In the genomic region with DNA sequence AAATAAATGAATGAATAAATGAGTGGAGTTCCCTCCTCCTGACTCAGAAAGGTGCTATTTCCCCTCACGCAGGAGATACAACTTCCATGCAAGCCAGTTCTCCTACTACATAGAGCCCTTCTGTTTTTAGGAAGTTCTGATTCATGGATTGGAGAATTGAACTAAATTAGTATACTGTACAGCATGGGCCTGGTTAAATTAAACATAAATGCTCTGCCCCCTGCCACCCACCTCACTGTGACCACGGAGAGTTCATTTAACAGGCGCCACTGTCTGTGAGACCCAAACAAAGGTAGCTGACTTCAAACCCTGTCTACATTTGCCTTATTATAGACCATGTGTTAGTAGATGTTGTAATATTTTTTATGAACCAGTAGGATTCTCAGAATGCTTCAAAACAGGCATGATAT, we compare ENCODE assay signal across 12 cellular contexts. TPM values are rescaled to one million over a fixed set of nuclear protein-coding genes. Genes with fewer than 3 reads are reported as not detected.
DNase-seq lines count a peak whose midpoint lies in the region; ATAC-seq, FAIRE-seq and TF ChIP-seq lines count a peak whose summit lies in the region.
"Had no signal": no experiment of that assay in that cellular context is flagged by ENCODE, and none has a peak within 500 bp of the region (broad histone marks: within the 10 kb centered on the region; RNA-seq: fewer than 3 reads in every experiment).

No MANE protein-coding gene starts in this region.

- POLR2A ChIA-PET in H1 (lab: Charles Lee; ENCODE audit: partially characterized antibody) = interaction anchor here (1.0 to 1.3 kb wide), 3 partner anchors 7 to 13 kb away, joined by 3 to 4 read pairs (median 4); no protein-coding TSS in a partner anchor

- TF ChIP-seq POLR2A in H1 (IDR thresholded peaks at IDR 0.05; ENCODE audit: control extremely low read depth in 1 of 2, low read depth in 2 of 2, low read length in 2 of 2) (no peak), testis (IDR thresholded peaks at IDR 0.05) (no peak)

- ATAC-seq in effector memory CD8-positive, alpha-beta T cell (replicated peaks) = no peak

- 78% methylated on average over 3 of the region's 3 CpGs; no CpG with 5 or more reads in 1 of the 2 experiments for WGBS in H1 (ENCODE audit: extremely low coverage in 1 of 2, insufficient coverage in 1 of 2, insufficient read length in 1 of 2, insufficient replicate concordance in 2 of 2, low coverage in 1 of 2, low lambda C conversion rate in 2 of 2, missing lambda C conversion rate in 1 of 2), 2 experiments
- WGBS in testis, 2 donors = 61 to 71% methylated on average over 3 of the region's 3 CpGs

- DNase-seq in H1 (ENCODE audit: low read depth in 1 of 2, low spot score in 2 of 2) (no peak), testis (no peak), DMS153 treated with DMSO at 0.1 percent for 48 hours (lab: John Stamatoyannopoulos, UW; ENCODE audit: unreplicated experiment) (no peak)
- DNase-seq in activated CD4-positive, alpha-beta T cell treated with anti-CD3 and anti-CD28 coated beads, Interleukin-2, amount 50 U/mL, for 48 hours = no peak
- DNase-seq in effector memory CD8-positive, alpha-beta T cell = no peak
- DNase-seq: activated T-cell treated with anti-CD3 and anti-CD28 coated beads, Interleukin-2, amount 50 U/mL, for 1 hour; nucleus accumbens had no signal

- no peaks in the 10 kb centered on the region for H3K79me1 ChIP-seq in H1 (ENCODE audit: low read depth, low read length)

- no peaks in the 10 kb centered on the region for H3K9me3 Mint-ChIP-seq in effector memory CD8-positive, alpha-beta T cell

- H3K27me3 Mint-ChIP-seq in effector memory CD8-positive, alpha-beta T cell = peaks cover 7 to 9% of the 10 kb centered on the region in 2 donors

- no peak overlapping the region for H3K27ac Mint-ChIP-seq in effector memory CD8-positive, alpha-beta T cell

- H3K4ac ChIP-seq in H1 (replicated peaks; ENCODE audit: insufficient read length, low read depth, low read length) = peak overlapping the region; percentile 24

- H3K9me3 ChIP-seq in Loucy (ENCODE audit: insufficient read depth, low read depth, low read length) = no peaks in the 10 kb centered on the region
- H3K9me3 ChIP-seq in H1 (ENCODE audit: insufficient read depth in 2 of 2, low read depth in 1 of 2, low read length in 1 of 2) = no peaks in the 10 kb centered on the region
- no peaks in the 10 kb centered on the region for H3K9me3 ChIP-seq in muscle layer of duodenum (ENCODE audit: control insufficient read depth in 1 of 2, low read length in 2 of 2)
- H3K9me3 ChIP-seq in testis = no peaks in the 10 kb centered on the region

- no peak for TF ChIP-seq RAD21 in H1 (IDR thresholded peaks at IDR 0.05 in 1 of 2, conservative IDR thresholded peaks at IDR 0.05 in 1 of 2; ENCODE audit: low read depth in 2 of 2, low read length in 2 of 2)

- no peaks in the 10 kb centered on the region for H3K36me3 Mint-ChIP-seq in effector memory CD8-positive, alpha-beta T cell (ENCODE audit: insufficient read depth)

- FAIRE-seq in H1 (lab: Jason Lieb, UNC) = no peak
- FAIRE-seq: GM18507 had no signal

- H3K23me2 ChIP-seq in H1 (ENCODE audit: low read depth, low read length) = no peaks in the 10 kb centered on the region

- H3K23ac ChIP-seq in H1 (ENCODE audit: insufficient read length) = no peak overlapping the region

- H3K79me2 ChIP-seq in ACC112 (ENCODE audit: control insufficient read depth, insufficient read depth, low read length, unreplicated experiment) = no peaks in the 10 kb centered on the region
- H3K79me2 ChIP-seq in Loucy (ENCODE audit: insufficient read depth, low read length) = no peaks in the 10 kb centered on the region
- H3K79me2 ChIP-seq in H1 (ENCODE audit: control insufficient read depth in 1 of 2, insufficient read depth in 2 of 2, low read length in 2 of 2) = no peaks in the 10 kb centered on the region

- TF ChIP-seq EP300 in H1 (IDR thresholded peaks at IDR 0.05; ENCODE audit: borderline replicate concordance in 1 of 2, low read depth in 2 of 2, low read length in 2 of 2) = no peak

- no peaks in the 10 kb centered on the region for H3F3A ChIP-seq in Loucy (ENCODE audit: low read depth)

- no peaks in the 10 kb centered on the region for H4K20me1 ChIP-seq in Loucy (ENCODE audit: insufficient read depth, low read length, poor library complexity, severe bottlenecking)
- no peaks in the 10 kb centered on the region for H4K20me1 ChIP-seq in H1 (replicated peaks in 1 of 2; ENCODE audit: control insufficient read depth in 1 of 2, insufficient read depth in 2 of 2, low read length in 2 of 2)

- H3K4me3 Mint-ChIP-seq in effector memory CD8-positive, alpha-beta T cell = no peak overlapping the region

- H2BK120ac ChIP-seq in H1 (replicated peaks; ENCODE audit: low read depth, low read length) = peak overlapping the region; percentile 96

- H3K56ac ChIP-seq in H1 (replicated peaks; ENCODE audit: insufficient read length, low read depth, low read length) = no peak overlapping the region

- H3K4me1 ChIP-seq in ACC112 (ENCODE audit: control insufficient read depth, insufficient read depth, low read length, unreplicated experiment) (peaks cover 72% of the 10 kb centered on the region), Loucy (ENCODE audit: insufficient read depth, low read length, poor library complexity, severe bottlenecking) (peaks cover 35% of the 10 kb centered on the region), H1 (replicated peaks in 1 of 4; ENCODE audit: control insufficient read depth in 3 of 4, insufficient read depth in 4 of 4, low read length in 3 of 4) (peaks cover 0 to 12% (median 5%) of the 10 kb centered on the region in 4 experiments; a peak in 3 of 7 replicates), muscle layer of duodenum (ENCODE audit: control insufficient read depth in 1 of 2, insufficient read depth in 2 of 2, low read length in 2 of 2) (peaks cover 7 to 25% of the 10 kb centered on the region in 2 donors), testis (peaks cover 13% of the 10 kb centered on the region)

- H3K4me2 ChIP-seq in Loucy (ENCODE audit: low read depth, low read length, poor library complexity, severe bottlenecking) = no peak overlapping the region
- H3K4me2 ChIP-seq in H1 (ENCODE audit: insufficient read depth in 1 of 2, low read depth in 2 of 2, low read length in 2 of 2) = no peak overlapping the region

- peak overlapping the region; percentile 3; the same call in 1 of the 2 replicates for H2BK12ac ChIP-seq in H1 (ENCODE audit: low read depth, low read length)

- H4K5ac ChIP-seq in H1 (ENCODE audit: insufficient read length, low read depth, low read length) = peak overlapping the region; percentile 18

- H3K4me3 ChIP-seq in ACC112 (ENCODE audit: low read depth, low read length) (peak overlapping the region; percentile 30; the same call in 1 of the 2 replicates), Loucy (ENCODE audit: low read length, poor library complexity, severe bottlenecking) (no peak overlapping the region), H1 (ENCODE audit: extremely low read depth in 1 of 4, insufficient read depth in 2 of 4, low read depth in 3 of 4, low read length in 4 of 4) (no peak overlapping the region), muscle layer of duodenum (ENCODE audit: low read depth in 1 of 2, low read length in 2 of 2) (no peak overlapping the region), testis (no peak overlapping the region)

- intact Hi-C loops in testis (cut with DNase I; ENCODE audit: low total_unique reads) = loop anchor here (10.0 kb wide), 1 partner anchor 356 kb away; no protein-coding TSS in a partner anchor

- H2BK15ac ChIP-seq in H1 (ENCODE audit: low read length) = no peak overlapping the region

- H3K27ac ChIP-seq in ACC112 (ENCODE audit: low read depth, low read length) (peak overlapping the region; percentile 89), H1 (ENCODE audit: low read depth, low read length) (no peak overlapping the region), muscle layer of duodenum (ENCODE audit: low read length) (peak overlapping the region; percentile 62), testis (peak overlapping the region in 1 of 2 donors; percentile 66)
- H3K27ac ChIP-seq: C4-2B had no signal

- H4K8ac ChIP-seq in H1 (ENCODE audit: extremely low read depth, insufficient read depth, low read length) = no peak overlapping the region

- CTCF ChIA-PET in H1 (lab: Charles Lee; ENCODE audit: partially characterized antibody) = interaction anchor here (0.6 to 1.2 kb wide), 4 partner anchors 27 to 472 kb away, joined by 3 read pairs; no protein-coding TSS in a partner anchor

- peak overlapping the region; percentile 2 for H3K9ac ChIP-seq in Loucy (ENCODE audit: low read depth, low read length, poor library complexity, severe bottlenecking)
- no peak overlapping the region for H3K9ac ChIP-seq in H1 (replicated peaks in 1 of 4; ENCODE audit: extremely low read depth in 1 of 4, low read depth in 3 of 4, low read length in 3 of 4)

- peak overlapping the region; percentile 50; the same call in 1 of the 2 replicates for H2BK20ac ChIP-seq in H1 (ENCODE audit: low read length)

- H3K9me2 ChIP-seq in Loucy (replicated peaks; ENCODE audit: low read depth, low read length) = no peaks in the 10 kb centered on the region

- no peaks in the 10 kb centered on the region for H3K27me3 ChIP-seq in ACC112 (ENCODE audit: insufficient read depth, low read length)
- H3K27me3 ChIP-seq in Loucy (ENCODE audit: insufficient read depth, low read length, poor library complexity, severe bottlenecking) = no peaks in the 10 kb centered on the region
- H3K27me3 ChIP-seq in H1 (replicated peaks in 1 of 4; ENCODE audit: control insufficient read depth in 3 of 4, extremely low read depth in 1 of 4, insufficient read depth in 3 of 4, low read length in 3 of 4) = no peaks in the 10 kb centered on the region
- no peaks in the 10 kb centered on the region for H3K27me3 ChIP-seq in muscle layer of duodenum (ENCODE audit: low read depth, low read length)
- H3K27me3 ChIP-seq in testis = no peaks in the 10 kb centered on the region

- H3K36me3 ChIP-seq in ACC112 (ENCODE audit: insufficient read depth, low read length) (no peaks in the 10 kb centered on the region), Loucy (ENCODE audit: insufficient read depth, low read length) (no peaks in the 10 kb centered on the region), H1 (ENCODE audit: control insufficient read depth in 2 of 4, insufficient read depth in 4 of 4, low read length in 3 of 4) (no peaks in the 10 kb centered on the region), muscle layer of duodenum (ENCODE audit: control insufficient read depth in 1 of 2, insufficient read depth in 2 of 2, low read length in 2 of 2) (peaks cover 0 to 13% of the 10 kb centered on the region in 2 donors), testis (ENCODE audit: low read depth, missing control alignments) (no peaks in the 10 kb centered on the region)

- peak overlapping the region; percentile 7 for H2AFZ ChIP-seq in ACC112 (ENCODE audit: low read length, unreplicated experiment)
- H2AFZ ChIP-seq in Loucy (ENCODE audit: low read length) = peak overlapping the region; percentile 24; the same call in 1 of the 2 replicates
- no peak overlapping the region for H2AFZ ChIP-seq in H1 (ENCODE audit: low read length)

- peak overlapping the region; percentile 90; the same call in 1 of the 2 replicates for H2BK5ac ChIP-seq in H1 (ENCODE audit: low read depth, low read length)

- H3K18ac ChIP-seq in H1 (ENCODE audit: extremely low read depth, low read length) = peak overlapping the region; percentile 15; the same call in 1 of the 2 replicates

- TF ChIP-seq CTCF in Loucy (conservative IDR thresholded peaks at IDR 0.05; ENCODE audit: low read length) = no peak
- no peak for TF ChIP-seq CTCF in H1 (IDR thresholded peaks at IDR 0.05; ENCODE audit: control extremely low read depth in 1 of 3, insufficient read depth in 1 of 3, low read depth in 1 of 3, low read length in 3 of 3)
- TF ChIP-seq CTCF in testis (IDR thresholded peaks at IDR 0.05) = no peak

- no peaks in the 10 kb centered on the region for H3K4me1 Mint-ChIP-seq in effector memory CD8-positive, alpha-beta T cell (ENCODE audit: low read depth in 2 of 2)

- peak overlapping the region; percentile 42 for H4K91ac ChIP-seq in H1 (replicated peaks; ENCODE audit: insufficient read length, low read length)

- H2AK5ac ChIP-seq in H1 (ENCODE audit: low read depth, low read length) = no peak overlapping the region; the same call in 1 of the 2 replicates

- no peak overlapping the region for H3K14ac ChIP-seq in H1 (ENCODE audit: insufficient read length)

RNA-seq across cellular contexts. Expression of a gene that starts 9.1 kb away (rescaled TPM):
- 67.5 and 68.9 TPM in 2 replicates for total RNA-seq in H1 (2021; fragmentation: NEBNext Ultra II Directional; extraction: Animal tissue kit (Norgen Biotek cat#: 25700))
- polyA plus RNA-seq in H1 (2011; rRNA removed) (24.9 and 36.0 TPM in 2 replicates), testis (ENCODE audit: insufficient read depth, low read depth, low replicate concordance) (100 TPM)
- 14.9 TPM for polyA plus RNA-seq in H1 (2011; cell fraction: cytosol; rRNA removed)
- 108 TPM for polyA plus RNA-seq in H1 (2011; cell fraction: nucleus; rRNA removed)
- polyA plus RNA-seq in H1 (2012, experiment 1 of 2) = 22.9 to 44.8 TPM (median 38.6 TPM) in 4 replicates
- polyA plus RNA-seq in H1 (2012, experiment 2 of 2) = 26.3 TPM
- polyA plus RNA-seq in H1 (2013, experiment 1 of 2) = 31.8 TPM
- 31.3 TPM for polyA plus RNA-seq in H1 (2013, experiment 2 of 2)
- 22.1 and 38.7 TPM in 2 replicates for polyA minus RNA-seq in H1 (2011; rRNA and poly(A)+ RNA removed)
- polyA minus RNA-seq in H1 (2011; cell fraction: cytosol; rRNA and poly(A)+ RNA removed) = 41.8 TPM
- polyA minus RNA-seq in H1 (2011; cell fraction: nucleus; rRNA and poly(A)+ RNA removed) = 37.3 TPM
- total RNA-seq in testis = 10 to 100 TPM; 82.0 to 96.6 TPM
